Comparison of ENCODE assay signal across 8 cellular contexts in genomic region chr2:263022-263738, GRCh38. TPM values are rescaled to one million over a fixed set of nuclear protein-coding genes. Genes with fewer than 3 reads are reported as not detected.
DNase-seq lines count a peak whose midpoint lies in the region; ATAC-seq and TF ChIP-seq lines count a peak whose summit lies in the region.

No MANE protein-coding gene starts in this region.

- H3K4me3 ChIP-seq in GM23338 = peak overlapping the region; percentile 80
- peak overlapping the region; percentile 66 for H3K4me3 ChIP-seq in iPS-15b (ENCODE audit: low read depth, low read length)
- peak overlapping the region; percentile 92 for H3K4me3 ChIP-seq in skeletal muscle satellite cell (ENCODE audit: low read length)

- DNase-seq in GM23338 (ENCODE audit: low spot score) = no peak
- DNase-seq in activated CD8-positive, alpha-beta T cell treated with anti-CD3 and anti-CD28 coated beads for 36 hours = no peak
- DNase-seq in hippocampal formation (lab: John Stamatoyannopoulos, UW) = no peak
- DNase-seq in NCI-H187 (lab: John Stamatoyannopoulos, UW) = no peak

- peaks cover 22% of the 10 kb centered on the region for H3K36me3 Mint-ChIP-seq in GM23338 (ENCODE audit: low read depth)
- H3K36me3 Mint-ChIP-seq in activated CD8-positive, alpha-beta T cell treated with anti-CD3 and anti-CD28 coated beads for 36 hours (ENCODE audit: low read depth) = peaks cover 46% of the 10 kb centered on the region

- H3K27ac Mint-ChIP-seq in GM23338 = no peak overlapping the region
- peak overlapping the region; percentile 78 for H3K27ac Mint-ChIP-seq in activated CD8-positive, alpha-beta T cell treated with anti-CD3 and anti-CD28 coated beads for 36 hours

- H3K4me1 ChIP-seq in GM23338 (ENCODE audit: insufficient read depth) (peaks cover 32% of the 10 kb centered on the region), iPS-15b (ENCODE audit: control insufficient read depth, insufficient read depth, low read length) (peaks cover 12% of the 10 kb centered on the region), skeletal muscle satellite cell (ENCODE audit: control insufficient read depth, insufficient read depth, low read length) (peaks cover 20% of the 10 kb centered on the region)

- ATAC-seq in GM23338 (no peak), GM21576 (IDR thresholded peaks at IDR 0.05; ENCODE audit: unreplicated experiment) (no peak), GM21447 (IDR thresholded peaks at IDR 0.05; ENCODE audit: unreplicated experiment) (no peak)
- ATAC-seq in activated CD8-positive, alpha-beta T cell treated with anti-CD3 and anti-CD28 coated beads for 36 hours = no peak

- peaks cover 83% of the 10 kb centered on the region for H3K79me2 ChIP-seq in GM23338 (replicated peaks; ENCODE audit: insufficient read depth)

- POLR2A ChIA-PET in activated CD8-positive, alpha-beta T cell treated with anti-CD3 and anti-CD28 coated beads for 36 hours (lab: Charles Lee) = interaction anchor here (0.6 to 1.6 kb wide), 2 partner anchors 25 to 690 kb away, joined by 3 read pairs; no protein-coding TSS in a partner anchor

- peaks cover 29% of the 10 kb centered on the region for H3K4me1 Mint-ChIP-seq in GM23338
- peaks cover 27% of the 10 kb centered on the region for H3K4me1 Mint-ChIP-seq in activated CD8-positive, alpha-beta T cell treated with anti-CD3 and anti-CD28 coated beads for 36 hours (ENCODE audit: low read depth)

- CTCF ChIA-PET in activated CD8-positive, alpha-beta T cell treated with anti-CD3 and anti-CD28 coated beads for 36 hours (lab: Charles Lee) = interaction anchor here (0.9 to 2.0 kb wide), 4 partner anchors 12 to 372 kb away, joined by 3 to 5 read pairs (median 4); no protein-coding TSS in a partner anchor

- H3K9me2 ChIP-seq in GM23338 (ENCODE audit: insufficient read depth) = no peaks in the 10 kb centered on the region

- peaks cover 24% of the 10 kb centered on the region for H3K27me3 Mint-ChIP-seq in GM23338 (ENCODE audit: insufficient read depth, low read depth, poor library complexity)
- no peaks in the 10 kb centered on the region for H3K27me3 Mint-ChIP-seq in activated CD8-positive, alpha-beta T cell treated with anti-CD3 and anti-CD28 coated beads for 36 hours

- H4K20me1 ChIP-seq in GM23338 (replicated peaks; ENCODE audit: insufficient read depth) = peaks cover 32% of the 10 kb centered on the region

- no peak overlapping the region for H3K27ac ChIP-seq in GM23338 (ENCODE audit: low read depth)

- H3K9me3 ChIP-seq in iPS-15b (ENCODE audit: control insufficient read depth, insufficient read depth, low read length) (no peaks in the 10 kb centered on the region), skeletal muscle satellite cell (replicated peaks; ENCODE audit: low read length) (no peaks in the 10 kb centered on the region)

- H3K9me3 Mint-ChIP-seq in GM23338 = peaks cover 12% of the 10 kb centered on the region
- peaks cover 13% of the 10 kb centered on the region for H3K9me3 Mint-ChIP-seq in activated CD8-positive, alpha-beta T cell treated with anti-CD3 and anti-CD28 coated beads for 36 hours

- H3F3A ChIP-seq in GM23338 (replicated peaks; ENCODE audit: low read depth) = no peaks in the 10 kb centered on the region

- intact Hi-C loops in activated CD8-positive, alpha-beta T cell treated with anti-CD3 and anti-CD28 coated beads for 36 hours (cut with micrococcal nuclease) = no loop called here

- peaks cover 6% of the 10 kb centered on the region for H3K36me3 ChIP-seq in GM23338 (ENCODE audit: insufficient read depth)
- no peaks in the 10 kb centered on the region for H3K36me3 ChIP-seq in iPS-15b (ENCODE audit: control insufficient read depth, insufficient read depth, low read length)
- H3K36me3 ChIP-seq in skeletal muscle satellite cell (ENCODE audit: insufficient read depth, low read length) = peaks cover 11% of the 10 kb centered on the region

- H3K27me3 ChIP-seq in GM23338 (ENCODE audit: insufficient read depth) (peaks cover 12% of the 10 kb centered on the region), iPS-15b (ENCODE audit: control insufficient read depth, insufficient read depth, low read length) (peaks cover 11% of the 10 kb centered on the region), skeletal muscle satellite cell (ENCODE audit: control insufficient read depth, insufficient read depth, low read length) (no peaks in the 10 kb centered on the region)

- TF ChIP-seq CTCF in GM23338 (conservative IDR thresholded peaks at IDR 0.05; ENCODE audit: low read depth in 2 of 2) = no peak
- no peak for TF ChIP-seq CTCF in activated CD8-positive, alpha-beta T cell treated with anti-CD3 and anti-CD28 coated beads for 36 hours (IDR thresholded peaks at IDR 0.05)

- no peak overlapping the region for H3K9ac ChIP-seq in iPS-15b (ENCODE audit: low read depth, low read length)
- H3K9ac ChIP-seq in skeletal muscle satellite cell (ENCODE audit: low read depth, low read length) = no peak overlapping the region

- H3K4me3 Mint-ChIP-seq in GM23338 = peak overlapping the region; percentile 84
- H3K4me3 Mint-ChIP-seq in activated CD8-positive, alpha-beta T cell treated with anti-CD3 and anti-CD28 coated beads for 36 hours = peak overlapping the region; percentile 93

- peak overlapping the region; percentile 95 for H3K4me2 ChIP-seq in GM23338
- H3K4me2 ChIP-seq in skeletal muscle satellite cell (ENCODE audit: low read length) = peak overlapping the region; percentile 87

- H2AFZ ChIP-seq in GM23338 = peak overlapping the region; percentile 75; the same call in 1 of the 2 replicates

TF ChIP-seq in GM23338, 12 proteins besides CTCF, POLR2A, EP300 and RAD21 (continues in another document):
- TF ChIP-seq ZNF114 (CRISPR knock-in tag; IDR thresholded peaks at IDR 0.05) (no peak), STAT1 (IDR thresholded peaks at IDR 0.05; ENCODE audit: unreplicated experiment) (no peak), POLR2AphosphoS5 (IDR thresholded peaks at IDR 0.05; ENCODE audit: low read depth) (no peak), CREB1 (CRISPR knock-in tag; IDR thresholded peaks at IDR 0.05; ENCODE audit: low read depth) (no peak), EZH2 (IDR thresholded peaks at IDR 0.05; ENCODE audit: low read depth, unreplicated experiment) (no peak), NANOG (IDR thresholded peaks at IDR 0.05; ENCODE audit: borderline replicate concordance) (no peak), ZNF331 (CRISPR knock-in tag; IDR thresholded peaks at IDR 0.05; ENCODE audit: low read depth) (no peak)
- TF ChIP-seq, protein P1, sequence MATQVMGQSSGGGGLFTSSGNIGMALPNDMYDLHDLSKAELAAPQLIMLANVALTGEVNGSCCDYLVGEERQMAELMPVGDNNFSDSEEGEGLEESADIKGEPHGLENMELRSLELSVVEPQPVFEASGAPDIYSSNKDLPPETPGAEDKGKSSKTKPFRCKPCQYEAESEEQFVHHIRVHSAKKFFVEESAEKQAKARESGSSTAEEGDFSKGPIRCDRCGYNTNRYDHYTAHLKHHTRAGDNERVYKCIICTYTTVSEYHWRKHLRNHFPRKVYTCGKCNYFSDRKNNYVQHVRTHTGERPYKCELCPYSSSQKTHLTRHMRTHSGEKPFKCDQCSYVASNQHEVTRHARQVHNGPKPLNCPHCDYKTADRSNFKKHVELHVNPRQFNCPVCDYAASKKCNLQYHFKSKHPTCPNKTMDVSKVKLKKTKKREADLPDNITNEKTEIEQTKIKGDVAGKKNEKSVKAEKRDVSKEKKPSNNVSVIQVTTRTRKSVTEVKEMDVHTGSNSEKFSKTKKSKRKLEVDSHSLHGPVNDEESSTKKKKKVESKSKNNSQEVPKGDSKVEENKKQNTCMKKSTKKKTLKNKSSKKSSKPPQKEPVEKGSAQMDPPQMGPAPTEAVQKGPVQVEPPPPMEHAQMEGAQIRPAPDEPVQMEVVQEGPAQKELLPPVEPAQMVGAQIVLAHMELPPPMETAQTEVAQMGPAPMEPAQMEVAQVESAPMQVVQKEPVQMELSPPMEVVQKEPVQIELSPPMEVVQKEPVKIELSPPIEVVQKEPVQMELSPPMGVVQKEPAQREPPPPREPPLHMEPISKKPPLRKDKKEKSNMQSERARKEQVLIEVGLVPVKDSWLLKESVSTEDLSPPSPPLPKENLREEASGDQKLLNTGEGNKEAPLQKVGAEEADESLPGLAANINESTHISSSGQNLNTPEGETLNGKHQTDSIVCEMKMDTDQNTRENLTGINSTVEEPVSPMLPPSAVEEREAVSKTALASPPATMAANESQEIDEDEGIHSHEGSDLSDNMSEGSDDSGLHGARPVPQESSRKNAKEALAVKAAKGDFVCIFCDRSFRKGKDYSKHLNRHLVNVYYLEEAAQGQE (IDR thresholded peaks at IDR 0.05; ENCODE audit: unreplicated experiment) = no peak
- TF ChIP-seq, protein P2, sequence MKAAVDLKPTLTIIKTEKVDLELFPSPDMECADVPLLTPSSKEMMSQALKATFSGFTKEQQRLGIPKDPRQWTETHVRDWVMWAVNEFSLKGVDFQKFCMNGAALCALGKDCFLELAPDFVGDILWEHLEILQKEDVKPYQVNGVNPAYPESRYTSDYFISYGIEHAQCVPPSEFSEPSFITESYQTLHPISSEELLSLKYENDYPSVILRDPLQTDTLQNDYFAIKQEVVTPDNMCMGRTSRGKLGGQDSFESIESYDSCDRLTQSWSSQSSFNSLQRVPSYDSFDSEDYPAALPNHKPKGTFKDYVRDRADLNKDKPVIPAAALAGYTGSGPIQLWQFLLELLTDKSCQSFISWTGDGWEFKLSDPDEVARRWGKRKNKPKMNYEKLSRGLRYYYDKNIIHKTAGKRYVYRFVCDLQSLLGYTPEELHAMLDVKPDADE (IDR thresholded peaks at IDR 0.05) = no peak

RNA-seq across cellular contexts. Expression of gene SH3YL1, which starts 0.7 kb away (rescaled TPM):
- total RNA-seq in GM23338 (2014; rRNA removed; shearing (Covaris generic)) = 42.1 and 45.8 TPM in 2 replicates
- 31.5 and 35.6 TPM in 2 replicates for polyA plus RNA-seq in GM23338 (2016; fragmentation: Nextera tagmentation; extraction: Ambion mirVana)
- total RNA-seq in activated CD8-positive, alpha-beta T cell treated with anti-CD3 and anti-CD28 coated beads for 36 hours = 10 to 100 TPM; 18.5 to 19.9 TPM
- total RNA-seq in skeletal muscle satellite cell (2012; rRNA removed) = 33.2 and 41.8 TPM in 2 replicates

RNA-seq across cellular contexts. Expression of gene ACP1, which starts 1.6 kb away (rescaled TPM):
- total RNA-seq in GM23338 (2014; rRNA removed; shearing (Covaris generic)) = 189 and 213 TPM in 2 replicates
- 263 and 281 TPM in 2 replicates for polyA plus RNA-seq in GM23338 (2016; fragmentation: Nextera tagmentation; extraction: Ambion mirVana)
- 100 to 1,000 TPM; 146 to 153 TPM for total RNA-seq in activated CD8-positive, alpha-beta T cell treated with anti-CD3 and anti-CD28 coated beads for 36 hours
- total RNA-seq in skeletal muscle satellite cell (2012; rRNA removed) = 68.1 and 72.8 TPM in 2 replicates

RNA-seq across cellular contexts. Expression of gene ALKAL2, which starts 24.7 kb away (rescaled TPM):
- 4.5 and 6.4 TPM in 2 replicates for total RNA-seq in GM23338 (2014; rRNA removed; shearing (Covaris generic))
- 11.3 and 12.1 TPM in 2 replicates for polyA plus RNA-seq in GM23338 (2016; fragmentation: Nextera tagmentation; extraction: Ambion mirVana)
- not detected for total RNA-seq in activated CD8-positive, alpha-beta T cell treated with anti-CD3 and anti-CD28 coated beads for 36 hours
- 0.51 TPM in 1 of 2 replicates, not detected in the other for total RNA-seq in skeletal muscle satellite cell (2012; rRNA removed)
